ENCODE assay signal across 29 cellular contexts in genomic region chr12:12167847-12168246, GRCh38.
DNase-seq lines count a peak whose midpoint lies in the region; ATAC-seq and TF ChIP-seq lines count a peak whose summit lies in the region.
"Had no signal": no experiment of that assay in that cellular context is flagged by ENCODE, and none has a peak within 500 bp of the region (broad histone marks: within the 10 kb centered on the region; RNA-seq: fewer than 3 reads in every experiment).

No MANE protein-coding gene starts in this region.

- no peaks in the 10 kb centered on the region for H3K27me3 ChIP-seq in Caco-2 (replicated peaks; ENCODE audit: control insufficient read depth, insufficient read depth, low read length)
- H3K27me3 ChIP-seq: brain microvascular endothelial cell, dorsolateral prefrontal cortex, left lung had no signal

- peaks cover 21% of the 10 kb centered on the region for H3K4me1 Mint-ChIP-seq in Caco-2 (ENCODE audit: low read depth, unreplicated experiment)
- H3K4me1 Mint-ChIP-seq in nephron = peaks cover 19% of the 10 kb centered on the region
- H3K4me1 Mint-ChIP-seq in MCF 10A (ENCODE audit: insufficient read depth, unreplicated experiment) = peaks cover 10% of the 10 kb centered on the region
- H3K4me1 Mint-ChIP-seq in activated T-cell treated with anti-CD3 and anti-CD28 coated beads, Interleukin-2, amount 50 U/mL, for 4 hours (ENCODE audit: low read depth) = peaks cover 13% of the 10 kb centered on the region
- H3K4me1 Mint-ChIP-seq: activated B cell treated with CpG ODN at 0.5 μM for 24 hours had no signal

- no peaks in the 10 kb centered on the region for H3K9me3 Mint-ChIP-seq in Caco-2 (ENCODE audit: unreplicated experiment)
- H3K9me3 Mint-ChIP-seq in nephron = no peaks in the 10 kb centered on the region
- no peaks in the 10 kb centered on the region for H3K9me3 Mint-ChIP-seq in MCF 10A (ENCODE audit: unreplicated experiment)
- H3K9me3 Mint-ChIP-seq in activated T-cell treated with anti-CD3 and anti-CD28 coated beads, Interleukin-2, amount 50 U/mL, for 4 hours = no peaks in the 10 kb centered on the region
- H3K9me3 Mint-ChIP-seq: activated B cell treated with CpG ODN at 0.5 μM for 24 hours; activated naive CD4-positive, alpha-beta T cell treated with anti-CD3 and anti-CD28 coated beads for 36 hours; immature natural killer cell; naive thymus-derived CD8-positive, alpha-beta T cell; stimulated activated naive CD8-positive, alpha-beta T cell treated with anti-CD3 and anti-CD28 coated beads, Interleukin-15, amount 100 ng/mL, for 72 hours had no signal

- H3K36me3 ChIP-seq in Caco-2 (ENCODE audit: control insufficient read depth, insufficient read depth, low read length) = no peaks in the 10 kb centered on the region
- H3K36me3 ChIP-seq: brain microvascular endothelial cell, left lung had no signal

- H3K4me3 Mint-ChIP-seq in Caco-2 (ENCODE audit: unreplicated experiment) (no peak overlapping the region), nephron (no peak overlapping the region), MCF 10A (ENCODE audit: unreplicated experiment) (no peak overlapping the region)
- H3K4me3 Mint-ChIP-seq in activated T-cell treated with anti-CD3 and anti-CD28 coated beads, Interleukin-2, amount 50 U/mL, for 4 hours = no peak overlapping the region
- H3K4me3 Mint-ChIP-seq: activated B cell treated with CpG ODN at 0.5 μM for 24 hours; activated naive CD4-positive, alpha-beta T cell treated with anti-CD3 and anti-CD28 coated beads for 36 hours; immature natural killer cell; naive thymus-derived CD8-positive, alpha-beta T cell; stimulated activated naive CD8-positive, alpha-beta T cell treated with anti-CD3 and anti-CD28 coated beads, Interleukin-15, amount 100 ng/mL, for 72 hours had no signal

- H3K27me3 Mint-ChIP-seq in Caco-2 (ENCODE audit: insufficient read depth, unreplicated experiment) (no peaks in the 10 kb centered on the region), nephron (ENCODE audit: low read depth) (no peaks in the 10 kb centered on the region), MCF 10A (ENCODE audit: insufficient read depth, unreplicated experiment) (no peaks in the 10 kb centered on the region)
- H3K27me3 Mint-ChIP-seq in activated T-cell treated with anti-CD3 and anti-CD28 coated beads, Interleukin-2, amount 50 U/mL, for 4 hours (ENCODE audit: low read depth) = peaks cover 14% of the 10 kb centered on the region
- H3K27me3 Mint-ChIP-seq: stimulated activated naive CD8-positive, alpha-beta T cell treated with anti-CD3 and anti-CD28 coated beads, Interleukin-15, amount 100 ng/mL, for 72 hours had no signal

- POLR2A ChIA-PET in Caco-2 (lab: Charles Lee) (no interaction called here), MCF 10A (lab: Yijun Ruan, JAX) (interaction anchor here (0.6 to 1.1 kb wide), 3 partner anchors 90 to 719 kb away, joined by 3 to 4 read pairs (median 3); partner anchors contain the start of gene LRP6)

- intact Hi-C loops in Caco-2 (cut with micrococcal nuclease; ENCODE audit: unreplicated experiment) = no loop called here
- intact Hi-C loops in MCF 10A (cut with micrococcal nuclease) = no loop called here

- ATAC-seq in activated T-cell treated with anti-CD3 and anti-CD28 coated beads, Interleukin-2, amount 50 U/mL, for 4 hours = no peak
- ATAC-seq: GM12878; HCT116; left lung; naive thymus-derived CD8-positive, alpha-beta T cell; Panc1; stimulated activated naive CD8-positive, alpha-beta T cell treated with anti-CD3 and anti-CD28 coated beads, Interleukin-15, amount 100 ng/mL, for 72 hours had no signal

- no peak overlapping the region for H3K4me3 ChIP-seq in Caco-2 (ENCODE audit: low read depth, low read length)
- H3K4me3 ChIP-seq: dorsolateral prefrontal cortex, GM12878, left lung, smooth muscle cell had no signal

- CTCF ChIA-PET in Caco-2 (lab: Charles Lee) = interaction anchor here (1.1 kb wide), 1 partner anchor 153 kb away, joined by 3 read pairs; no protein-coding TSS in a partner anchor
- CTCF ChIA-PET in MCF 10A (lab: Yijun Ruan, JAX) = interaction anchor here (0.6 to 1.5 kb wide), 3 partner anchors 15 to 91 kb away, joined by 3 read pairs; no protein-coding TSS in a partner anchor

- H3K27ac Mint-ChIP-seq in Caco-2 (ENCODE audit: unreplicated experiment) = peak overlapping the region; percentile 12
- peak overlapping the region; percentile 7 to 48 (median 10) for H3K27ac Mint-ChIP-seq in nephron
- no peak overlapping the region for H3K27ac Mint-ChIP-seq in MCF 10A (ENCODE audit: low read depth, unreplicated experiment)
- H3K27ac Mint-ChIP-seq: activated B cell treated with CpG ODN at 0.5 μM for 24 hours; activated naive CD4-positive, alpha-beta T cell treated with anti-CD3 and anti-CD28 coated beads for 36 hours; immature natural killer cell; naive thymus-derived CD8-positive, alpha-beta T cell; stimulated activated naive CD8-positive, alpha-beta T cell treated with anti-CD3 and anti-CD28 coated beads, Interleukin-15, amount 100 ng/mL, for 72 hours had no signal

- H3K9me3 ChIP-seq in Caco-2 = no peaks in the 10 kb centered on the region
- H3K9me3 ChIP-seq: left lung had no signal

- peaks cover 31% of the 10 kb centered on the region for H3K36me3 Mint-ChIP-seq in Caco-2 (ENCODE audit: insufficient read depth, unreplicated experiment)
- peaks cover 42% of the 10 kb centered on the region for H3K36me3 Mint-ChIP-seq in nephron (ENCODE audit: low read depth)
- peaks cover 11% of the 10 kb centered on the region for H3K36me3 Mint-ChIP-seq in MCF 10A (ENCODE audit: insufficient read depth, unreplicated experiment)
- peaks cover 6% of the 10 kb centered on the region for H3K36me3 Mint-ChIP-seq in activated T-cell treated with anti-CD3 and anti-CD28 coated beads, Interleukin-2, amount 50 U/mL, for 4 hours (ENCODE audit: insufficient read depth)
- H3K36me3 Mint-ChIP-seq: immature natural killer cell had no signal

- DNase-seq in Caco-2 (no peak), NCI-H1092 treated with DMSO at 0.1 percent for 48 hours (lab: John Stamatoyannopoulos, UW) (peak; percentile 44), NCI-H774 (lab: John Stamatoyannopoulos, UW) (peak; percentile 45), MCF 10A (ENCODE audit: unreplicated experiment) (no peak), activated gamma-delta T cell (lab: John Stamatoyannopoulos, UW) (no peak)
- DNase-seq in activated CD4-positive, alpha-beta T cell treated with anti-CD3 and anti-CD28 coated beads, Interleukin-2, amount 50 U/mL, for 1 hour = no peak
- DNase-seq in activated T-cell treated with anti-CD3 and anti-CD28 coated beads, Interleukin-2, amount 50 U/mL, for 4 hours = no peak
- DNase-seq: activated B cell treated with CpG ODN at 0.5 μM for 24 hours; activated CD4-positive, alpha-beta T cell treated with anti-CD3 and anti-CD28 coated beads, Interleukin-2, amount 50 U/mL, for 4 hours; activated naive CD4-positive, alpha-beta T cell treated with anti-CD3 and anti-CD28 coated beads for 36 hours; brain microvascular endothelial cell; dorsolateral prefrontal cortex; hypothalamus; immature natural killer cell; KG1; left lung; naive thymus-derived CD8-positive, alpha-beta T cell; NCI-H2107; NCI-H446 treated with DMSO at 0.1 percent for 48 hours; stimulated activated CD4-positive, alpha-beta T cell treated with anti-CD3 and anti-CD28 coated beads, Interleukin-1b, Interleukin-23, amount 100 ng/mL, for 48 hours; stimulated activated CD8-positive, alpha-beta memory T cell treated with anti-CD3 and anti-CD28 coated beads, Interleukin-4, amount 100 ng/mL, for 48 hours; stimulated activated naive CD8-positive, alpha-beta T cell treated with anti-CD3 and anti-CD28 coated beads, Interleukin-15, amount 100 ng/mL, for 72 hours; SW 1271; T1000 had no signal

- BruUV-seq in Caco-2 (replicated peaks; lab: Mats Ljungman, UMichigan) = no TSS peak
- no TSS peak for BruUV-seq in MCF 10A (replicated peaks; lab: Mats Ljungman, UMichigan)

- H3K4me1 ChIP-seq in Caco-2 = no peaks in the 10 kb centered on the region
- H3K4me1 ChIP-seq: left lung had no signal

- no peak for TF ChIP-seq CTCF in Caco-2 (IDR thresholded peaks at IDR 0.05; ENCODE audit: insufficient read depth in 1 of 2, low read depth in 1 of 2, low read length in 1 of 2, severe bottlenecking in 1 of 2, unreplicated experiment in 1 of 2)
- no peak for TF ChIP-seq CTCF in nephron (IDR thresholded peaks at IDR 0.05; ENCODE audit: unreplicated experiment in 3 of 3)
- no peak for TF ChIP-seq CTCF in MCF 10A (IDR thresholded peaks at IDR 0.05; ENCODE audit: unreplicated experiment)

Comparison
In these comparisons a context has a peak if more than half of its experiments do, and no peak if none do; other contexts are left out.
1. DNase-seq: peak in NCI-H1092 treated with DMSO at 0.1 percent for 48 hours (single experiment) and NCI-H774 (single experiment); none in Caco-2 (0 of 2), MCF 10A (single experiment), activated gamma-delta T cell (single experiment), activated CD4-positive, alpha-beta T cell treated with anti-CD3 and anti-CD28 coated beads, Interleukin-2, amount 50 U/mL, for 1 hour (single experiment) and activated T-cell treated with anti-CD3 and anti-CD28 coated beads, Interleukin-2, amount 50 U/mL, for 4 hours (single experiment).